22 cellular contexts compared by ENCODE assay signal in genomic region chr5:30937070-30937469, GRCh38.
"Had no signal": no experiment of that assay in that cellular context is flagged by ENCODE, and none has a peak within 500 bp of the region (broad histone marks: within the 10 kb centered on the region; RNA-seq: fewer than 3 reads in every experiment).

No MANE protein-coding gene starts in this region.

- H3K36me3 ChIP-seq: brain microvascular endothelial cell, cardiac muscle cell, Peyer's patch, SJCRH30 had no signal

- H3K4me3 Mint-ChIP-seq: activated CD8-positive, alpha-beta memory T cell treated with anti-CD3 and anti-CD28 coated beads, Interleukin-2, amount 10 ng/mL, durations not matched to agents 7 days and 5 days; activated naive CD4-positive, alpha-beta T cell treated with anti-CD3 and anti-CD28 coated beads for 36 hours; activated naive CD8-positive, alpha-beta T cell; activated T-cell treated with anti-CD3 and anti-CD28 coated beads, Interleukin-2, amount 50 U/mL, for 4 hours; T-helper 1 cell treated with Interleukin-12 subunit alpha and Interleukin-12 subunit beta and Interleukin-4 antibody, amounts not matched to agents 30 μg/mL and 1 μg/mL, for 36 hours; WTC11 had no signal

- H3K27ac Mint-ChIP-seq: activated CD8-positive, alpha-beta memory T cell treated with anti-CD3 and anti-CD28 coated beads, Interleukin-2, amount 10 ng/mL, durations not matched to agents 7 days and 5 days; activated naive CD4-positive, alpha-beta T cell treated with anti-CD3 and anti-CD28 coated beads for 36 hours; activated naive CD8-positive, alpha-beta T cell; T-helper 1 cell treated with Interleukin-12 subunit alpha and Interleukin-12 subunit beta and Interleukin-4 antibody, amounts not matched to agents 30 μg/mL and 1 μg/mL, for 36 hours; WTC11 had no signal

- H3K27me3 Mint-ChIP-seq: activated CD8-positive, alpha-beta memory T cell treated with anti-CD3 and anti-CD28 coated beads, Interleukin-2, amount 10 ng/mL, durations not matched to agents 7 days and 5 days; activated naive CD8-positive, alpha-beta T cell had no signal

- H3K4me3 ChIP-seq: cardiac muscle cell, Peyer's patch, SJCRH30 had no signal

- H3K9ac ChIP-seq: KMS-11 had no signal

- H3K36me3 Mint-ChIP-seq: activated CD8-positive, alpha-beta memory T cell treated with anti-CD3 and anti-CD28 coated beads, Interleukin-2, amount 10 ng/mL, durations not matched to agents 7 days and 5 days; activated naive CD8-positive, alpha-beta T cell; WTC11 had no signal

- H3K9me3 Mint-ChIP-seq: activated naive CD4-positive, alpha-beta T cell treated with anti-CD3 and anti-CD28 coated beads for 36 hours; WTC11 had no signal

- H3K27me3 ChIP-seq: brain microvascular endothelial cell, cardiac muscle cell, Peyer's patch, SJCRH30 had no signal

- ATAC-seq: activated CD8-positive, alpha-beta memory T cell treated with anti-CD3 and anti-CD28 coated beads, Interleukin-2, amount 10 ng/mL, durations not matched to agents 7 days and 5 days; activated T-cell treated with anti-CD3 and anti-CD28 coated beads, Interleukin-2, amount 50 U/mL, for 4 hours; WTC11 had no signal

- H3K4me1 ChIP-seq: Peyer's patch had no signal

- DNase-seq: activated CD4-positive, alpha-beta T cell treated with anti-CD3 and anti-CD28 coated beads for 48 hours; activated CD4-positive, alpha-beta T cell treated with anti-CD3 and anti-CD28 coated beads, Interleukin-2, amount 50 U/mL, for 48 hours; activated CD4-positive, CD25-positive, alpha-beta regulatory T cell treated with anti-CD3 and anti-CD28 coated beads, Interleukin-2, amount 50 U/mL, for 72 hours; activated CD8-positive, alpha-beta memory T cell treated with anti-CD3 and anti-CD28 coated beads, Interleukin-2, amount 10 ng/mL, durations not matched to agents 7 days and 5 days; activated effector memory CD4-positive, alpha-beta T cell treated with anti-CD3 and anti-CD28 coated beads, Interleukin-2, amount 50 U/mL, for 16 hours; activated naive CD4-positive, alpha-beta T cell treated with anti-CD3 and anti-CD28 coated beads for 36 hours; activated T-cell treated with anti-CD3 and anti-CD28 coated beads, Interleukin-2, amount 50 U/mL, for 4 hours; amygdala; brain microvascular endothelial cell; NCI-H1092; NCI-H1417; NCI-H1930; NCI-H524; Peyer's patch; Right ventricle myocardium superior; SJCRH30 had no signal

- H3K9me3 ChIP-seq: Peyer's patch, SJCRH30 had no signal

- H3K4me1 Mint-ChIP-seq: activated CD8-positive, alpha-beta memory T cell treated with anti-CD3 and anti-CD28 coated beads, Interleukin-2, amount 10 ng/mL, durations not matched to agents 7 days and 5 days had no signal

- H3K27ac ChIP-seq: brain microvascular endothelial cell, cardiac muscle cell, KMS-11, Peyer's patch, RWPE1, SJCRH30 had no signal
